Comparison of ENCODE assay signal across 9 cellular contexts in the genomic region with DNA sequence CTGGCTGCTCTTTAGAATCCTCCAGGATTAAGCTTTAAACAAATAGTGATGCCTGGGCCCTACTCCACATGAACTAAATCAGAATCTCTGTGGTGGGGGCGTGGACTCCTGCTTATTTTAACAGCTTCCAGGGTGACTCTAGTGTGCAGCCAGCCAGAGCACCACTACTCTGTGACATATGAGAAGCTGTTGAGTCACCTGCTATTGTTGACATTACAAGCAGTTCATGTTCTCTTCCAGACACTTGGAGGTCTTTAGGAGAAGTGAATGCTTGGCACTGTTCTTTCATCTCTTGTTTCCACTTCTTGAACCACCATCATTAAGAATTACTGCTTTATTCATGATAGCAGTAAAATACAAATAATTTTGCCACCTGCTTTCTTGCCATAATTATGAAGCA. TPM values are rescaled to one million over a fixed set of nuclear protein-coding genes. Genes with fewer than 3 reads are reported as not detected.
DNase-seq lines count a peak whose midpoint lies in the region; TF ChIP-seq lines count a peak whose summit lies in the region.
"Had no signal": no experiment of that assay in that cellular context is flagged by ENCODE, and none has a peak within 500 bp of the region (broad histone marks: within the 10 kb centered on the region; RNA-seq: fewer than 3 reads in every experiment).

No MANE protein-coding gene starts in this region.

- H3K4me1 ChIP-seq in GM23248 (ENCODE audit: insufficient read depth), result peaks cover 29% of the 10 kb centered on the region
- H3K4me1 ChIP-seq in fibroblast of lung (ENCODE audit: control insufficient read depth, extremely low read depth, insufficient read depth, low read length), result peaks cover 4% of the 10 kb centered on the region

- DNase-seq in GM23248, result peak; percentile 93
- DNase-seq in NCI-H69 (lab: John Stamatoyannopoulos, UW), result peak; percentile 88
- peak; percentile 86 to 95 for DNase-seq in fibroblast of lung (ENCODE audit: low read depth in 2 of 2)
- DNase-seq in retinal pigment epithelial cell (ENCODE audit: low read depth), result peak; percentile 80
- DNase-seq in activated gamma-delta T cell (lab: John Stamatoyannopoulos, UW), result no peak
- DNase-seq in foreskin melanocyte, result no peak
- no peak for DNase-seq in cerebellar cortex (ENCODE audit: low spot score)
- DNase-seq in NCI-H1048 (lab: John Stamatoyannopoulos, UW), result no peak

- no peaks in the 10 kb centered on the region for H3K79me2 ChIP-seq in GM23248 (ENCODE audit: insufficient read depth)
- no peaks in the 10 kb centered on the region for H3K79me2 ChIP-seq in fibroblast of lung (ENCODE audit: control insufficient read depth, insufficient read depth, low read length)

- H4K20me1 ChIP-seq in GM23248 (ENCODE audit: insufficient read depth) (no peaks in the 10 kb centered on the region), fibroblast of lung (ENCODE audit: control insufficient read depth, extremely low read depth, insufficient read depth, low read length) (no peaks in the 10 kb centered on the region)

- H3K9me2 ChIP-seq in GM23248 (ENCODE audit: insufficient read depth), result no peaks in the 10 kb centered on the region

- TF ChIP-seq CTCF in fibroblast of lung (conservative IDR thresholded peaks at IDR 0.05 in 1 of 2, IDR thresholded peaks at IDR 0.05 in 1 of 2; ENCODE audit: low read depth in 1 of 2, low read length in 2 of 2) (no peak), retinal pigment epithelial cell (conservative IDR thresholded peaks at IDR 0.05; ENCODE audit: low read depth, low read length) (no peak)

- in situ Hi-C loops in GM23248 (cut with MboI), result no loop called here

- H3K27ac ChIP-seq in GM23248, result peak overlapping the region; percentile 86
- peak overlapping the region; percentile 49 for H3K27ac ChIP-seq in fibroblast of lung (ENCODE audit: insufficient read depth, low read length)

- H3K36me3 ChIP-seq in GM23248 (ENCODE audit: low read depth) (no peaks in the 10 kb centered on the region), fibroblast of lung (ENCODE audit: control insufficient read depth, insufficient read depth, low read length) (no peaks in the 10 kb centered on the region)

- peak overlapping the region; percentile 73 for H3K4me2 ChIP-seq in GM23248 (ENCODE audit: unreplicated experiment)
- peak overlapping the region; percentile 77 for H3K4me2 ChIP-seq in fibroblast of lung (ENCODE audit: extremely low read depth, insufficient read depth, low read length)

- H3K9me3 ChIP-seq in GM23248 (ENCODE audit: low read depth) (no peaks in the 10 kb centered on the region), fibroblast of lung (ENCODE audit: control insufficient read depth, insufficient read depth, low read depth, low read length) (no peaks in the 10 kb centered on the region)

- H3F3A ChIP-seq in GM23248 (ENCODE audit: insufficient read depth), result peaks cover 15% of the 10 kb centered on the region

- H3K4me3 ChIP-seq in GM23248, result no peak overlapping the region
- H3K4me3 ChIP-seq in fibroblast of lung (replicated peaks in 1 of 4; ENCODE audit: control extremely low read depth in 1 of 4, insufficient read depth in 1 of 4, low read depth in 3 of 4, low read length in 4 of 4), result no peak overlapping the region
- no peak overlapping the region for H3K4me3 ChIP-seq in retinal pigment epithelial cell (ENCODE audit: low read length)

- H2AFZ ChIP-seq in GM23248 (no peak overlapping the region), fibroblast of lung (ENCODE audit: low read length) (no peak overlapping the region)

- WGBS in GM23248 (ENCODE audit: low coverage in 1 of 2, low lambda C conversion rate in 2 of 2, missing lambda C conversion rate in 2 of 2), 2 experiments, result 0 to 5% methylated on average over 1 of the region's 1 CpG

- H3K9ac ChIP-seq in GM23248 (peak overlapping the region; percentile 52), fibroblast of lung (ENCODE audit: insufficient read depth, low read length) (no peak overlapping the region)

- H3K27me3 ChIP-seq in GM23248 (replicated peaks; ENCODE audit: insufficient read depth) (no peaks in the 10 kb centered on the region), fibroblast of lung (ENCODE audit: control insufficient read depth, insufficient read depth, low read length) (no peaks in the 10 kb centered on the region)

RNA-seq across cellular contexts. Expression of a gene that starts 0.4 kb away (rescaled TPM):
- total RNA-seq in GM23248 (2014; rRNA removed; shearing (Covaris generic)), result not detected in 2 replicates
- polyA plus RNA-seq in GM23248 (2016; fragmentation: Nextera tagmentation; extraction: Ambion mirVana) (not detected in 2 replicates), fibroblast of lung (not detected in 2 replicates)
- not detected in 2 replicates for total RNA-seq in fibroblast of lung
- not detected in 2 replicates for polyA plus RNA-seq in fibroblast of lung (2012)
- not detected in 2 replicates for polyA minus RNA-seq in fibroblast of lung (ENCODE audit: low replicate concordance)
- polyA plus RNA-seq: H1 had no signal

Comparison
In these comparisons a context has a peak if more than half of its experiments do, and no peak if none do; other contexts are left out.
1. DNase-seq: peak in GM23248 (single experiment), NCI-H69 (single experiment), fibroblast of lung (2 of 2) and retinal pigment epithelial cell (single experiment); none in activated gamma-delta T cell (single experiment), foreskin melanocyte (single experiment), cerebellar cortex (single experiment) and NCI-H1048 (single experiment).